1 cellular context compared by ENCODE assay signal in the genomic region with DNA sequence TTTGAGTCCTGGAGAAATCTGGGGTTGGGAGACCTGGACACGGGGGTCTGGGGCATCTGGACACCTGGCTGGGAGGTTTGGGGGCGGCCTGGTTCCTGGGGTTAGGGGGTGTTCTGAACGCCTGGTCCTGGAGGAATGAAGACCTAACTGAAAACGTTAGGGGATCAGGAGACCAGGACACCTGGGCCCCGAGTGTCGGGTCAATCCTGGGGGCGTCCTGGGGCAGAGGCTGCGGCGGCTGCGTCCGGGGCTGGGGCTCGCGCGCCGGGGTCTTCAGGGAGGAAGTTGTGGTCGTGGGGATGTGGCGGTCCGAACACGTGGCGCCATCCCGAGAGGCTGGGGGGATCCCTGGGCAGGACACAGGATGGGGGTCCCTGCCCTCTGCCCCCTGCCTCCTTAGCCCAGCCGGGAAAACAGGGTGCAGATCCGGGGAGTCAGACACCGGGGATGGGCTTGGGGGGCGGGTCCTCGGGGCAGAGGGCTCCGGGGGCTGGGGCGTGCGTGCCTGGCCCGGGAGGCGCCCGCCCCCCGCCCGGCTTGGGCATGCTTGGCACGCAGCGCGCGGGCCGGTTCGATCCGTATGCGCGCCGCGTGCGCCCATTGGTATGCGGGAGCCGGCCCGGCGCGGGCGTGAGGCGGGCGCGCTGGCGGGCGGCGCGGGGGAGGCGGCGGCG.
TF ChIP-seq lines count a peak whose summit lies in the region.

No MANE protein-coding gene starts in this region.

TF ChIP-seq in GM12878, 131 proteins besides CTCF, POLR2A, EP300 and RAD21:
- TF ChIP-seq, protein P1, sequence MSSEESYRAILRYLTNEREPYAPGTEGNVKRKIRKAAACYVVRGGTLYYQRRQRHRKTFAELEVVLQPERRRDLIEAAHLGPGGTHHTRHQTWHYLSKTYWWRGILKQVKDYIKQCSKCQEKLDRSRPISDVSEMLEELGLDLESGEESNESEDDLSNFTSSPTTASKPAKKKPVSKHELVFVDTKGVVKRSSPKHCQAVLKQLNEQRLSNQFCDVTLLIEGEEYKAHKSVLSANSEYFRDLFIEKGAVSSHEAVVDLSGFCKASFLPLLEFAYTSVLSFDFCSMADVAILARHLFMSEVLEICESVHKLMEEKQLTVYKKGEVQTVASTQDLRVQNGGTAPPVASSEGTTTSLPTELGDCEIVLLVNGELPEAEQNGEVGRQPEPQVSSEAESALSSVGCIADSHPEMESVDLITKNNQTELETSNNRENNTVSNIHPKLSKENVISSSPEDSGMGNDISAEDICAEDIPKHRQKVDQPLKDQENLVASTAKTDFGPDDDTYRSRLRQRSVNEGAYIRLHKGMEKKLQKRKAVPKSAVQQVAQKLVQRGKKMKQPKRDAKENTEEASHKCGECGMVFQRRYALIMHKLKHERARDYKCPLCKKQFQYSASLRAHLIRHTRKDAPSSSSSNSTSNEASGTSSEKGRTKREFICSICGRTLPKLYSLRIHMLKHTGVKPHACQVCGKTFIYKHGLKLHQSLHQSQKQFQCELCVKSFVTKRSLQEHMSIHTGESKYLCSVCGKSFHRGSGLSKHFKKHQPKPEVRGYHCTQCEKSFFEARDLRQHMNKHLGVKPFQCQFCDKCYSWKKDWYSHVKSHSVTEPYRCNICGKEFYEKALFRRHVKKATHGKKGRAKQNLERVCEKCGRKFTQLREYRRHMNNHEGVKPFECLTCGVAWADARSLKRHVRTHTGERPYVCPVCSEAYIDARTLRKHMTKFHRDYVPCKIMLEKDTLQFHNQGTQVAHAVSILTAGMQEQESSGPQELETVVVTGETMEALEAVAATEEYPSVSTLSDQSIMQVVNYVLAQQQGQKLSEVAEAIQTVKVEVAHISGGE (CRISPR knock-in tag; IDR thresholded peaks at IDR 0.05), result no peak
- TF ChIP-seq ZNF274 (IDR thresholded peaks at IDR 0.05; ENCODE audit: insufficient read depth, insufficient read length) (no peak), SREBF1 (IDR thresholded peaks at IDR 0.05; ENCODE audit: low read length) (no peak), NR2C2 (IDR thresholded peaks at IDR 0.05; ENCODE audit: borderline replicate concordance, control insufficient read depth, insufficient read length, low read depth) (no peak), NFIC (IDR thresholded peaks at IDR 0.05; ENCODE audit: low read depth, low read length) (no peak), WRNIP1 (IDR thresholded peaks at IDR 0.05; ENCODE audit: borderline replicate concordance, low read depth, low read length) (no peak), IRF4 (IDR thresholded peaks at IDR 0.05; ENCODE audit: low read depth, low read length) (no peak), BCL11A (IDR thresholded peaks at IDR 0.05; ENCODE audit: low read depth, low read length) (no peak), ZSCAN29 (IDR thresholded peaks at IDR 0.05) (no peak)
- TF ChIP-seq, protein P2, sequence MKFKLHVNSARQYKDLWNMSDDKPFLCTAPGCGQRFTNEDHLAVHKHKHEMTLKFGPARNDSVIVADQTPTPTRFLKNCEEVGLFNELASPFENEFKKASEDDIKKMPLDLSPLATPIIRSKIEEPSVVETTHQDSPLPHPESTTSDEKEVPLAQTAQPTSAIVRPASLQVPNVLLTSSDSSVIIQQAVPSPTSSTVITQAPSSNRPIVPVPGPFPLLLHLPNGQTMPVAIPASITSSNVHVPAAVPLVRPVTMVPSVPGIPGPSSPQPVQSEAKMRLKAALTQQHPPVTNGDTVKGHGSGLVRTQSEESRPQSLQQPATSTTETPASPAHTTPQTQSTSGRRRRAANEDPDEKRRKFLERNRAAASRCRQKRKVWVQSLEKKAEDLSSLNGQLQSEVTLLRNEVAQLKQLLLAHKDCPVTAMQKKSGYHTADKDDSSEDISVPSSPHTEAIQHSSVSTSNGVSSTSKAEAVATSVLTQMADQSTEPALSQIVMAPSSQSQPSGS (IDR thresholded peaks at IDR 0.05; ENCODE audit: low read length), result no peak
